ENCODE assay signal across 13 cellular contexts in the genomic region with DNA sequence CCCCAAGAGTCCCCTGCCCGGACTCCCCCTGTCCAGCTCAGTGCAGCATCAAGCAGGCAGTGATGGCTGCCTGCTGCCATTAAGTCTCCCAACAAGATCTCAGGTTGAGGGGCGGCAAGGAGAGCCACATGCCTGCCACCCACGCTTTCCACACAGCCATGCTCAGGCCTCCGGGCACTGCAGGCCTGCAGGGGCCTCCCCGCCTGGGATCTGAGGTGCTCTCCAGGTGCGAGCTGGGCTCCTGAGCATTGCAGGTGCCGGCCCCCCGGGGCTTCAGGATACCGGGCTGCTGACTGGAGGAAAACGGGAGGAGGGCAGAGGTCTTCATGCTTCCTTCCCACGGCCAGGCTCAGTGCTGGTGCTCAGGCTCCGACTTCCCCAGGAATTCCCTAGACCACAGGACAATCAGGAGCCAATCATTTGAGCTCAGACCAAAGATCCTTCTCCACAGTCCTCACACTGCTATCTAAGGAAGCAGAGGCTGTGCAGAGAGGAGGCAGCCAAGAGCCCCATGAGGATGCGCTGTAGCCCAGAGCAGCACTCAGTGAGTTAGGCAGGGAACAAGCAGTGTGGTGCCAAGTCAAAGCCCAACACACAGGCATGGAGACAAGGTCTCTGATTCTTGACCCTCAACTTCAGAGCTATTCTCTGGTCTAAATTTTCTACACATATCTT. TPM values are rescaled to one million over a fixed set of nuclear protein-coding genes. Genes with fewer than 3 reads are reported as not detected.
A peak's percentile ranks its signal among the peaks of the same experiment; 100 is the strongest.
DNase-seq lines count a peak whose midpoint lies in the region; ATAC-seq and TF ChIP-seq lines count a peak whose summit lies in the region.
"Had no signal": no experiment of that assay in that cellular context is flagged by ENCODE, and none has a peak within 500 bp of the region (broad histone marks: within the 10 kb centered on the region; RNA-seq: fewer than 3 reads in every experiment).

No MANE protein-coding gene starts in this region.

- H3K4me3 ChIP-seq in SK-N-SH (ENCODE audit: low read depth in 2 of 2, low read length in 1 of 2): no peak overlapping the region
- no peak overlapping the region for H3K4me3 ChIP-seq in osteoblast (ENCODE audit: insufficient read depth, low read length)
- H3K4me3 ChIP-seq: vagina had no signal

- no peak for TF ChIP-seq RAD21 in SK-N-SH (IDR thresholded peaks at IDR 0.05; ENCODE audit: low read length)

- TF ChIP-seq EP300 in SK-N-SH (IDR thresholded peaks at IDR 0.05; ENCODE audit: borderline replicate concordance in 1 of 2, low read depth in 1 of 2, low read length in 1 of 2): no peak

- in situ Hi-C loops in G401 (cut with HindIII; ENCODE audit: low sequenced_read_pairs): no loop called here

- H3K9me2 ChIP-seq in SK-N-SH: no peaks in the 10 kb centered on the region

- CTCF ChIA-PET in SK-N-SH (lab: Yijun Ruan, JAX): interaction anchor here (1.4 to 3.0 kb wide), 3 partner anchors 8 to 98 kb away, joined by 6 to 32 read pairs (median 9); no protein-coding TSS in a partner anchor
- CTCF ChIA-PET in RWPE1 (lab: Yijun Ruan, JAX): interaction anchor here (0.9 to 1.6 kb wide), 3 partner anchors 9 to 99 kb away, joined by 3 to 10 read pairs (median 4); no protein-coding TSS in a partner anchor

- H3K9me3 ChIP-seq in SK-N-SH (no peaks in the 10 kb centered on the region), osteoblast (ENCODE audit: low read depth, low read length) (no peaks in the 10 kb centered on the region)
- H3K9me3 ChIP-seq: vagina had no signal

- no peak for TF ChIP-seq CTCF in SK-N-SH (IDR thresholded peaks at IDR 0.05)
- no peak for TF ChIP-seq CTCF in RWPE1 (conservative IDR thresholded peaks at IDR 0.05; ENCODE audit: low read depth)
- peak; percentile 24 for TF ChIP-seq CTCF in osteoblast (IDR thresholded peaks at IDR 0.05; ENCODE audit: extremely low read depth, low read depth, low read length)

- H3K79me2 ChIP-seq in SK-N-SH (ENCODE audit: insufficient read depth): no peaks in the 10 kb centered on the region
- no peaks in the 10 kb centered on the region for H3K79me2 ChIP-seq in osteoblast (ENCODE audit: insufficient read depth, low read length)

- H3K9ac ChIP-seq in SK-N-SH: no peak overlapping the region

- H3K4me2 ChIP-seq in SK-N-SH (no peak overlapping the region), osteoblast (ENCODE audit: insufficient read depth, low read length) (no peak overlapping the region)

- H4K20me1 ChIP-seq in SK-N-SH (ENCODE audit: insufficient read depth): no peaks in the 10 kb centered on the region; the same call in 1 of the 2 replicates
- H4K20me1 ChIP-seq in osteoblast (ENCODE audit: insufficient read depth, low read length): peaks cover 4% of the 10 kb centered on the region

- WGBS in SK-N-SH (ENCODE audit: low lambda C conversion rate): 80% methylated on average over 12 of the region's 13 CpGs

- peaks cover 15 to 30% of the 10 kb centered on the region in 2 experiments for H3K36me3 ChIP-seq in SK-N-SH (replicated peaks in 1 of 2; ENCODE audit: control insufficient read depth in 1 of 2, insufficient read depth in 2 of 2, low read length in 1 of 2)
- peaks cover 38% of the 10 kb centered on the region for H3K36me3 ChIP-seq in osteoblast (ENCODE audit: insufficient read depth, low read length)

- POLR2A ChIA-PET in SK-N-SH (lab: Yijun Ruan, JAX): no interaction called here
- POLR2A ChIA-PET in RWPE1 (lab: Yijun Ruan, JAX; ENCODE audit: low non-redundant PET): no interaction called here

- H3K4me1 ChIP-seq in SK-N-SH (ENCODE audit: control insufficient read depth in 1 of 2, insufficient read depth in 2 of 2, low read depth in 1 of 2, low read length in 1 of 2) (peaks cover 3 to 11% of the 10 kb centered on the region in 2 experiments; a peak in 1 of 4 replicates), osteoblast (ENCODE audit: insufficient read depth, low read length) (peaks cover 19% of the 10 kb centered on the region)

- H3K27ac ChIP-seq in SK-N-SH (ENCODE audit: low read depth in 2 of 2, low read length in 1 of 2) (peak overlapping the region in 1 of 2 experiments; percentile 25; a peak in 1 of 4 replicates), RWPE1 (peak overlapping the region; percentile 73), osteoblast (ENCODE audit: low read depth, low read length) (peak overlapping the region; percentile 47)
- H3K27ac ChIP-seq: vagina had no signal

- H3K27me3 ChIP-seq in SK-N-SH (ENCODE audit: insufficient read depth): no peaks in the 10 kb centered on the region
- H3K27me3 ChIP-seq in osteoblast (ENCODE audit: insufficient read depth, low read length): no peaks in the 10 kb centered on the region
- H3K27me3 ChIP-seq: vagina had no signal

- no peak for DNase-seq in SK-N-SH
- no peak for DNase-seq in RWPE1 (ENCODE audit: low spot score)
- DNase-seq in fibroblast of gingiva (ENCODE audit: low read depth): peak; percentile 31
- DNase-seq in osteoblast (ENCODE audit: insufficient read length, low spot score, missing footprints): peak; percentile 93
- no peak for DNase-seq in NK-92 treated with Interleukin-12 subunit alpha and Interleukin-12 subunit beta, amount 100 ng/mL, for 24 hours (lab: John Stamatoyannopoulos, UW)
- DNase-seq in G401 (ENCODE audit: low spot score): no peak
- DNase-seq: DND-41, naive B cell, NCI-H2227 treated with DMSO at 0.1 percent for 48 hours, SHP77 had no signal

- ATAC-seq in SK-N-SH treated with all-trans-retinoic acid at 6 μM for 48 hours (peak; percentile 44), HG03378 (IDR thresholded peaks at IDR 0.05; ENCODE audit: unreplicated experiment) (no peak)

- no peak overlapping the region for H2AFZ ChIP-seq in SK-N-SH (ENCODE audit: low read depth)
- no peak overlapping the region for H2AFZ ChIP-seq in osteoblast (ENCODE audit: low read length)

- peaks cover 5% of the 10 kb centered on the region for H3F3A ChIP-seq in SK-N-SH (replicated peaks; ENCODE audit: insufficient read depth)

TF ChIP-seq in SK-N-SH treated with all-trans-retinoic acid at 6 μM for 48 hours, 23 proteins besides CTCF, POLR2A, EP300 and RAD21 (continues in another document):
- no peak for TF ChIP-seq TOX (CRISPR knock-in tag; IDR thresholded peaks at IDR 0.05; ENCODE audit: borderline replicate concordance)
- TF ChIP-seq ZNF565 (CRISPR knock-in tag; conservative IDR thresholded peaks at IDR 0.05; ENCODE audit: low read depth): no peak
- TF ChIP-seq, protein P1, sequence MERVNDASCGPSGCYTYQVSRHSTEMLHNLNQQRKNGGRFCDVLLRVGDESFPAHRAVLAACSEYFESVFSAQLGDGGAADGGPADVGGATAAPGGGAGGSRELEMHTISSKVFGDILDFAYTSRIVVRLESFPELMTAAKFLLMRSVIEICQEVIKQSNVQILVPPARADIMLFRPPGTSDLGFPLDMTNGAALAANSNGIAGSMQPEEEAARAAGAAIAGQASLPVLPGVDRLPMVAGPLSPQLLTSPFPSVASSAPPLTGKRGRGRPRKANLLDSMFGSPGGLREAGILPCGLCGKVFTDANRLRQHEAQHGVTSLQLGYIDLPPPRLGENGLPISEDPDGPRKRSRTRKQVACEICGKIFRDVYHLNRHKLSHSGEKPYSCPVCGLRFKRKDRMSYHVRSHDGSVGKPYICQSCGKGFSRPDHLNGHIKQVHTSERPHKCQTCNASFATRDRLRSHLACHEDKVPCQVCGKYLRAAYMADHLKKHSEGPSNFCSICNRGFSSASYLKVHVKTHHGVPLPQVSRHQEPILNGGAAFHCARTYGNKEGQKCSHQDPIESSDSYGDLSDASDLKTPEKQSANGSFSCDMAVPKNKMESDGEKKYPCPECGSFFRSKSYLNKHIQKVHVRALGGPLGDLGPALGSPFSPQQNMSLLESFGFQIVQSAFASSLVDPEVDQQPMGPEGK (CRISPR knock-in tag; IDR thresholded peaks at IDR 0.05; ENCODE audit: borderline replicate concordance): no peak
- TF ChIP-seq BACH2 (CRISPR knock-in tag; IDR thresholded peaks at IDR 0.05; ENCODE audit: borderline replicate concordance): no peak

TF ChIP-seq in SK-N-SH, 30 proteins besides CTCF, POLR2A, EP300 and RAD21 (continues in another document):
- no peak for TF ChIP-seq PBX3 (IDR thresholded peaks at IDR 0.05)
- TF ChIP-seq NFIC (IDR thresholded peaks at IDR 0.05; ENCODE audit: borderline replicate concordance): no peak
- no peak for TF ChIP-seq REST (IDR thresholded peaks at IDR 0.05; ENCODE audit: low read depth, low read length)

RNA-seq across cellular contexts. Expression of gene PYGB, which starts 52.7 kb away (rescaled TPM):
- polyA plus RNA-seq in SK-N-SH (2012; rRNA removed): 32.2 and 35.8 TPM in 2 replicates
- polyA plus RNA-seq in SK-N-SH (2012; cell fraction: cytosol; rRNA removed): 16.8 and 25.0 TPM in 2 replicates
- polyA plus RNA-seq in SK-N-SH (2012; cell fraction: nucleus; rRNA removed): 75.6 and 77.6 TPM in 2 replicates
- 191 and 194 TPM in 2 replicates for total RNA-seq in osteoblast
- 48.4 and 63.3 TPM in 2 replicates for total RNA-seq in G401 (2014; rRNA removed; shearing (Covaris generic))

Comparison
In these comparisons a context has a peak if more than half of its experiments do, and no peak if none do; other contexts are left out.
1. DNase-seq: peak in fibroblast of gingiva (single experiment) and osteoblast (single experiment); none in SK-N-SH (single experiment), RWPE1 (single experiment), NK-92 treated with Interleukin-12 subunit alpha and Interleukin-12 subunit beta, amount 100 ng/mL, for 24 hours (single experiment) and G401 (single experiment).